In the genomic region with DNA sequence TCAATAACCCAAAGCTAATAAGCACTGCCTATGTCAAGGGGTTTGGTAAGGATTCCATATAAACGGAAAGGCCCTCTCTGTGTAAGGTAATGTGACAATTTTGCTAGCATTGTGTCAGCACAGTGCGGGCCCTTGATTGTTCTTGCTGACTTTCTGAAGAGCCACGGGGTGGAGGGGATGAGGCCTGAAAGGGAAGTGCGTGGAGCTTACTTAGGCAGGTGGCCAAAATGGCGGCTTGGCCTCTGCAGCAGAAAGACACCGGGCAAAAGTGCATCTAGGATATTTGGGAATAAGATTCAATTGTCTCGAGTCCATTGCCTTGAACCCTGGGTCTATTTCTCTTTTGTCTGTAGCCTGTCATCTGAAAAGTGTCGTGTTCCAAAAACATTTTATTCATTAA, we compare ENCODE assay signal across 1 cellular context.
TF ChIP-seq lines count a peak whose summit lies in the region.

No MANE protein-coding gene starts in this region.

TF ChIP-seq in IMR-90, 13 proteins besides CTCF, POLR2A, EP300 and RAD21 (continued from another document):
- TF ChIP-seq NFE2L2 (IDR thresholded peaks at IDR 0.05; ENCODE audit: low read depth, low read length): no peak
- no peak for TF ChIP-seq SMC3 (IDR thresholded peaks at IDR 0.05; ENCODE audit: low read depth, low read length)
- TF ChIP-seq RFX5 (IDR thresholded peaks at IDR 0.05; ENCODE audit: low read depth, low read length): no peak
- TF ChIP-seq BHLHE40 (IDR thresholded peaks at IDR 0.05; ENCODE audit: low read depth, low read length): no peak
- TF ChIP-seq MAFK (IDR thresholded peaks at IDR 0.05; ENCODE audit: low read depth, low read length): no peak
- TF ChIP-seq, protein P1, sequence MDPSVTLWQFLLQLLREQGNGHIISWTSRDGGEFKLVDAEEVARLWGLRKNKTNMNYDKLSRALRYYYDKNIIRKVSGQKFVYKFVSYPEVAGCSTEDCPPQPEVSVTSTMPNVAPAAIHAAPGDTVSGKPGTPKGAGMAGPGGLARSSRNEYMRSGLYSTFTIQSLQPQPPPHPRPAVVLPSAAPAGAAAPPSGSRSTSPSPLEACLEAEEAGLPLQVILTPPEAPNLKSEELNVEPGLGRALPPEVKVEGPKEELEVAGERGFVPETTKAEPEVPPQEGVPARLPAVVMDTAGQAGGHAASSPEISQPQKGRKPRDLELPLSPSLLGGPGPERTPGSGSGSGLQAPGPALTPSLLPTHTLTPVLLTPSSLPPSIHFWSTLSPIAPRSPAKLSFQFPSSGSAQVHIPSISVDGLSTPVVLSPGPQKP (IDR thresholded peaks at IDR 0.05; ENCODE audit: borderline replicate concordance, low read depth, low read length): no peak
TF ChIP-seq in IMR-90: peak in this region for 0.
